ENCODE assay signal across 16 cellular contexts in the genomic region with DNA sequence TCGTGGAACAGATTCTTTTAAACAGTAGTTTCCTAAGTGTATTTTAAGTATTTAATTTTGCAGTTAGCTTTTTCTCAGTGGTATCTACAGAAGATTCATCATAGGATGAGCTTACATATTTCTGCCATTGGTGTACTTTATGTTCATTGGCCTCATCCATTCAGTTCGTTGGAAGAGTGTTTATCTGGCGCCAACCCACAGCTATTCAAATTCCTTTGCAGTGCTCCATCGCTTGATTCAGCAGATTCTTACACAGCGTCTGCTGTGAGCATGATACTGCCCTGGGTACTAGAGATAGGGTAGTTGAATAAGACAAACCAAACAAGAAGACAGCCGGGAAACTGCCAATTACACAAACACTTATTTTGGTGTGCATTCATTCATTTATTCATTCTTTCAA. TPM values are rescaled to one million over a fixed set of nuclear protein-coding genes. Genes with fewer than 3 reads are reported as not detected.
DNase-seq lines count a peak whose midpoint lies in the region; ATAC-seq, FAIRE-seq and TF ChIP-seq lines count a peak whose summit lies in the region.
"Had no signal": no experiment of that assay in that cellular context is flagged by ENCODE, and none has a peak within 500 bp of the region (broad histone marks: within the 10 kb centered on the region; RNA-seq: fewer than 3 reads in every experiment).

No MANE protein-coding gene starts in this region.

- POLR2A ChIA-PET in K562 (lab: Yijun Ruan, JAX), result interaction anchor here (0.6 to 14.6 kb wide), 35 partner anchors 8 to 414 kb away, joined by 3 to 264 read pairs (median 4); partner anchors contain the start of gene NUP214
- POLR2A ChIA-PET in CD4-positive, alpha-beta memory T cell (lab: Charles Lee; ENCODE audit: partially characterized antibody), result interaction anchor here (1.2 kb wide), 1 partner anchor 96 kb away, joined by 4 read pairs; the partner anchor contains the start of gene FAM78A

- TF ChIP-seq EP300 in K562 (IDR thresholded peaks at IDR 0.05; ENCODE audit: low read length), result no peak

- H3K4me3 Mint-ChIP-seq in CD4-positive, alpha-beta memory T cell, result no peak overlapping the region
- H3K4me3 Mint-ChIP-seq: activated CD8-positive, alpha-beta T cell treated with anti-CD3 and anti-CD28 coated beads, Interleukin-2, amount 10 ng/mL, durations not matched to agents 7 days and 5 days; T-helper 2 cell treated with Interferon-gamma antibody and Interleukin-4, amounts not matched to agents 5 μg/mL and 100 μg/mL, for 36 hours had no signal

- no peak for DNase-seq in Karpas-422
- peak; percentile 84 to 99 (median 92) for DNase-seq in K562 (ENCODE audit: extremely low read depth in 1 of 4, low spot score in 3 of 4)
- DNase-seq in hepatic stellate cell (ENCODE audit: low spot score), result peak; percentile 84
- DNase-seq in NCI-H82 treated with DMSO at 0.1 percent for 48 hours (lab: John Stamatoyannopoulos, UW; ENCODE audit: unreplicated experiment), result no peak
- DNase-seq in stimulated activated CD4-positive, alpha-beta T cell treated with anti-CD3 and anti-CD28 coated beads, Interleukin-2, amount 100 ng/mL, for 48 hours, result no peak
- DNase-seq in CD4-positive, alpha-beta memory T cell, result no peak
- DNase-seq: 8988T; activated CD8-positive, alpha-beta T cell treated with anti-CD3 and anti-CD28 coated beads, Interleukin-2, amount 10 ng/mL, durations not matched to agents 7 days and 5 days; activated naive CD4-positive, alpha-beta T cell; DMS 273 treated with DMSO at 0.1 percent for 48 hours; NCI-H2081 treated with DMSO at 0.1 percent for 48 hours; thyroid gland had no signal

- no peak for TF ChIP-seq RAD21 in K562 (CRISPR knock-in tag; conservative IDR thresholded peaks at IDR 0.05 in 1 of 2, IDR thresholded peaks at IDR 0.05 in 1 of 2)

- no peak for TF ChIP-seq CTCF in K562 (IDR thresholded peaks at IDR 0.05 in 2 of 3, conservative IDR thresholded peaks at IDR 0.05 in 1 of 3; ENCODE audit: insufficient read depth in 2 of 3, low read depth in 1 of 3, low read length in 3 of 3)

- H3K36me3 Mint-ChIP-seq in CD4-positive, alpha-beta memory T cell, result peaks cover 50 to 73% of the 10 kb centered on the region in 2 donors

- intact Hi-C loops in K562 (cut with micrococcal nuclease), result loop anchor here (1.0 to 2.0 kb wide), 2 partner anchors 56 to 98 kb away; partner anchors contain the start of gene NUP214
- intact Hi-C loops in CD4-positive, alpha-beta memory T cell (cut with micrococcal nuclease), result no loop called here

- BruUV-seq in K562 (replicated peaks; lab: Mats Ljungman, UMichigan), result no TSS peak

- peak overlapping the region; percentile 72 for H3K27ac ChIP-seq in ACC112 (ENCODE audit: low read depth, low read length)
- peak overlapping the region; percentile 85 for H3K27ac ChIP-seq in Karpas-422 (ENCODE audit: low read length)
- H3K27ac ChIP-seq in K562 (ENCODE audit: extremely low read depth, low read depth, low read length), result peak overlapping the region; percentile 24
- no peak overlapping the region for H3K27ac ChIP-seq in CD4-positive, alpha-beta memory T cell (ENCODE audit: low read depth, low read length)
- H3K27ac ChIP-seq: coronary artery, thyroid gland had no signal

- H3K27me3 Mint-ChIP-seq in CD4-positive, alpha-beta memory T cell, result no peaks in the 10 kb centered on the region

- H3K9me2 ChIP-seq in Karpas-422 (replicated peaks; ENCODE audit: insufficient read depth, low read length), result no peaks in the 10 kb centered on the region

- peaks cover 3 to 16% (median 13%) of the 10 kb centered on the region in 4 donors for H3K4me1 Mint-ChIP-seq in CD4-positive, alpha-beta memory T cell

- CTCF ChIA-PET in K562 (lab: Yijun Ruan, JAX; ENCODE audit: low intra/inter-chr PET ratio), result interaction anchor here (1.2 to 1.4 kb wide), 2 partner anchors 122 to 156 kb away, joined by 3 to 6 read pairs; no protein-coding TSS in a partner anchor
- CTCF ChIA-PET in CD4-positive, alpha-beta memory T cell (lab: Charles Lee; ENCODE audit: partially characterized antibody), result interaction anchor here (0.7 to 9.7 kb wide), 11 partner anchors 12 to 169 kb away, joined by 3 to 302 read pairs (median 4); partner anchors contain the start of gene FAM78A

- no peaks in the 10 kb centered on the region for H3K79me2 ChIP-seq in ACC112 (ENCODE audit: control insufficient read depth, insufficient read depth, low read length, unreplicated experiment)
- H3K79me2 ChIP-seq in Karpas-422 (ENCODE audit: low read length), result peaks cover 35% of the 10 kb centered on the region
- H3K79me2 ChIP-seq in K562 (ENCODE audit: control insufficient read depth, insufficient read depth, low read length), result peaks cover 12% of the 10 kb centered on the region; the same call in 2 of the 3 replicates

- peaks cover 11% of the 10 kb centered on the region for H3K9me1 ChIP-seq in K562 (ENCODE audit: control insufficient read depth, insufficient read depth, low read length)

- H2AFZ ChIP-seq in ACC112 (ENCODE audit: low read length, unreplicated experiment) (no peak overlapping the region), Karpas-422 (ENCODE audit: low read length) (no peak overlapping the region), K562 (ENCODE audit: low read depth, low read length) (no peak overlapping the region)

- H3K9ac ChIP-seq in Karpas-422 (ENCODE audit: low read length) (no peak overlapping the region), K562 (ENCODE audit: insufficient read depth in 1 of 2, low read depth in 2 of 2, low read length in 2 of 2) (peak overlapping the region in 1 of 2 experiments; percentile 1; a peak in 2 of 4 replicates)

- H3K27ac Mint-ChIP-seq in CD4-positive, alpha-beta memory T cell, result peak overlapping the region in 2 of 7 donors; percentile 22 to 36
- H3K27ac Mint-ChIP-seq: T-helper 2 cell treated with Interferon-gamma antibody and Interleukin-4, amounts not matched to agents 5 μg/mL and 100 μg/mL, for 36 hours had no signal

- in situ Hi-C loops in K562 (cut with MboI), result no loop called here

- H3K9me3 ChIP-seq in Karpas-422 (ENCODE audit: low read length) (no peaks in the 10 kb centered on the region), K562 (replicated peaks; ENCODE audit: control insufficient read depth, insufficient read depth, low read depth, low read length) (no peaks in the 10 kb centered on the region)
- H3K9me3 ChIP-seq in CD4-positive, alpha-beta memory T cell (ENCODE audit: control insufficient read depth in 1 of 2, low read length in 2 of 2), result no peaks in the 10 kb centered on the region
- H3K9me3 ChIP-seq: thyroid gland had no signal

- H3K36me3 ChIP-seq in ACC112 (ENCODE audit: insufficient read depth, low read length) (peaks cover 7% of the 10 kb centered on the region; the same call in 1 of the 2 replicates), Karpas-422 (ENCODE audit: insufficient read depth, low read length) (peaks cover 25% of the 10 kb centered on the region; the same call in 1 of the 2 replicates), K562 (ENCODE audit: control insufficient read depth, insufficient read depth, low read length) (peaks cover 92% of the 10 kb centered on the region)
- peaks cover 43% of the 10 kb centered on the region for H3K36me3 ChIP-seq in CD4-positive, alpha-beta memory T cell (ENCODE audit: insufficient read depth, low read length)

- H3K4me3 ChIP-seq in ACC112 (ENCODE audit: low read depth, low read length) (no peak overlapping the region), Karpas-422 (ENCODE audit: low read length) (peak overlapping the region; percentile 15; the same call in 1 of the 2 replicates), K562 (no peak overlapping the region)
- H3K4me3 ChIP-seq in CD4-positive, alpha-beta memory T cell (ENCODE audit: low read length in 2 of 2), result no peak overlapping the region
- H3K4me3 ChIP-seq: coronary artery, thyroid gland had no signal

- ATAC-seq in K562 (peak; percentile 83), GM21717 (IDR thresholded peaks at IDR 0.05; ENCODE audit: unreplicated experiment) (no peak)
- ATAC-seq: activated CD8-positive, alpha-beta T cell treated with anti-CD3 and anti-CD28 coated beads, Interleukin-2, amount 10 ng/mL, durations not matched to agents 7 days and 5 days had no signal

- H3K27me3 ChIP-seq in ACC112 (ENCODE audit: insufficient read depth, low read length) (no peaks in the 10 kb centered on the region), Karpas-422 (ENCODE audit: low read length) (no peaks in the 10 kb centered on the region), K562 (ENCODE audit: control insufficient read depth in 2 of 2, insufficient read depth in 2 of 2, low read length in 2 of 2) (no peaks in the 10 kb centered on the region)
- H3K27me3 ChIP-seq in CD4-positive, alpha-beta memory T cell (ENCODE audit: insufficient read depth, low read length), result no peaks in the 10 kb centered on the region
- H3K27me3 ChIP-seq: thyroid gland had no signal

- no peak for TF ChIP-seq POLR2A in K562 (conservative IDR thresholded peaks at IDR 0.05)

- H3K4me1 ChIP-seq in ACC112 (ENCODE audit: control insufficient read depth, insufficient read depth, low read length, unreplicated experiment), result peaks cover 26% of the 10 kb centered on the region
- H3K4me1 ChIP-seq in Karpas-422 (ENCODE audit: low read length), result peaks cover 70% of the 10 kb centered on the region
- peaks cover 11 to 29% of the 10 kb centered on the region in 2 experiments; a peak in 4 of 5 replicates for H3K4me1 ChIP-seq in K562 (replicated peaks in 1 of 2; ENCODE audit: control insufficient read depth in 2 of 2, insufficient read depth in 2 of 2, low read length in 2 of 2)
- H3K4me1 ChIP-seq in CD4-positive, alpha-beta memory T cell (ENCODE audit: insufficient read depth, low read length), result no peaks in the 10 kb centered on the region
- H3K4me1 ChIP-seq: thyroid gland had no signal

- H4K20me1 ChIP-seq in Karpas-422 (ENCODE audit: insufficient read depth, low read depth, low read length), result no peaks in the 10 kb centered on the region
- peaks cover 7% of the 10 kb centered on the region for H4K20me1 ChIP-seq in K562 (replicated peaks; ENCODE audit: control insufficient read depth, insufficient read depth, low read length)

- FAIRE-seq in K562 (lab: Jason Lieb, UNC), result peak; percentile 84

- H3K9me3 Mint-ChIP-seq in CD4-positive, alpha-beta memory T cell, result no peaks in the 10 kb centered on the region
- H3K9me3 Mint-ChIP-seq: T-helper 2 cell treated with Interferon-gamma antibody and Interleukin-4, amounts not matched to agents 5 μg/mL and 100 μg/mL, for 36 hours had no signal

- WGBS in K562 (ENCODE audit: insufficient coverage, low coverage, missing lambda C conversion rate), result 28% methylated on average over 6 of the region's 6 CpGs

- peak overlapping the region; percentile 68 for H3K4me2 ChIP-seq in Karpas-422 (ENCODE audit: low read depth, low read length, poor library complexity, severe bottlenecking)
- peak overlapping the region; percentile 4; the same call in 1 of the 2 replicates for H3K4me2 ChIP-seq in K562 (ENCODE audit: insufficient read depth, low read length)

RNA-seq across cellular contexts. Expression of gene NUP214, which starts 55.1 kb away (rescaled TPM):
- 19.3 and 41.9 TPM in 2 replicates for total RNA-seq in Karpas-422 (2014; rRNA removed; shearing (Covaris generic); ENCODE audit: low replicate concordance)
- total RNA-seq in K562 (2011; cell fraction: chromatin; rRNA removed; ENCODE audit: low replicate concordance), result 1,024 and 1,416 TPM in 2 replicates
- total RNA-seq in K562 (2011; cell fraction: nucleolus; rRNA removed), result 573 and 642 TPM in 2 replicates
- 885 and 1,103 TPM in 2 replicates for total RNA-seq in K562 (2011; cell fraction: nucleoplasm; rRNA removed)
- total RNA-seq in K562 (2014; rRNA removed), result 62.4 and 102 TPM in 2 replicates
- 123 and 134 TPM in 2 replicates for total RNA-seq in K562 (2014; rRNA removed; fragmentation: Illumina TruSeq; extraction: Trizol)
- total RNA-seq in K562 (2015; rRNA removed; fragmentation: Illumina TruSeq; extraction: Trizol), result 133 and 136 TPM in 2 replicates
- total RNA-seq in K562 (2021), result 332 and 336 TPM in 2 replicates
- polyA plus RNA-seq in K562 (2011; rRNA removed), result 56.9 and 113 TPM in 2 replicates
- 104 and 108 TPM in 2 replicates for polyA plus RNA-seq in K562 (2011; cell fraction: cytosol; rRNA removed)
- polyA plus RNA-seq in K562 (2011; cell fraction: nucleus; rRNA removed), result 257 and 304 TPM in 2 replicates
- 133 and 153 TPM in 2 replicates for polyA plus RNA-seq in K562 (2012)
- 207 and 246 TPM in 2 replicates for polyA plus RNA-seq in K562 (2014; fragmentation: Illumina TruSeq; extraction: Trizol)
- polyA plus RNA-seq in K562 (2014; fragmentation: Nextera tagmentation; extraction: Ambion mirVana), result 10 to 100 TPM; 78.9 to 81.6 TPM
- 97.1 and 106 TPM in 2 replicates for polyA plus RNA-seq in K562 (2014; rRNA removed)
- 271 and 342 TPM in 2 replicates for polyA minus RNA-seq in K562 (2011; rRNA and poly(A)+ RNA removed)
- polyA minus RNA-seq in K562 (2011; cell fraction: cytosol; rRNA and poly(A)+ RNA removed), result 256 and 329 TPM in 2 replicates
- polyA minus RNA-seq in K562 (2011; cell fraction: nucleus; rRNA and poly(A)+ RNA removed), result 324 and 515 TPM in 2 replicates
- total RNA-seq in CD4-positive, alpha-beta memory T cell, result 10 to 100 TPM; 72.1 to 79.5 TPM
- polyA plus RNA-seq in CD4-positive, alpha-beta memory T cell, result 10 to 100 TPM in 1 of 2 donors, 1 to 10 TPM in 1; 6.6 to 22.3 TPM

Comparison
In these comparisons a context has a peak if more than half of its experiments do, and no peak if none do; other contexts are left out.
1. DNase-seq: peak in K562 (4 of 4) and hepatic stellate cell (single experiment); none in Karpas-422 (single experiment), NCI-H82 treated with DMSO at 0.1 percent for 48 hours (single experiment), stimulated activated CD4-positive, alpha-beta T cell treated with anti-CD3 and anti-CD28 coated beads, Interleukin-2, amount 100 ng/mL, for 48 hours (0 of 2) and CD4-positive, alpha-beta memory T cell (0 of 5).